In genomic region chr11:22807855-22808558, GRCh38 we compare ENCODE assay signal across 8 cellular contexts. TPM values are rescaled to one million over a fixed set of nuclear protein-coding genes. Genes with fewer than 3 reads are reported as not detected.
DNase-seq lines count a peak whose midpoint lies in the region; ATAC-seq lines count a peak whose summit lies in the region.
"Had no signal": no experiment of that assay in that cellular context is flagged by ENCODE, and none has a peak within 500 bp of the region (broad histone marks: within the 10 kb centered on the region; RNA-seq: fewer than 3 reads in every experiment).

No MANE protein-coding gene starts in this region.

- H3K4me3 Mint-ChIP-seq in memory B cell: no peak overlapping the region
- H3K4me3 Mint-ChIP-seq in activated CD4-positive, alpha-beta memory T cell treated with anti-CD3 and anti-CD28 coated beads for 36 hours: no peak overlapping the region
- H3K4me3 Mint-ChIP-seq: activated naive CD8-positive, alpha-beta T cell treated with anti-CD3 and anti-CD28 coated beads, Interleukin-2, amount 10 ng/mL, durations not matched to agents 7 days and 5 days had no signal

- peaks cover 4% of the 10 kb centered on the region for H3K9me3 Mint-ChIP-seq in memory B cell
- peaks cover 6% of the 10 kb centered on the region for H3K9me3 Mint-ChIP-seq in activated CD4-positive, alpha-beta memory T cell treated with anti-CD3 and anti-CD28 coated beads for 36 hours

- H3K27me3 Mint-ChIP-seq in memory B cell: no peaks in the 10 kb centered on the region
- no peaks in the 10 kb centered on the region for H3K27me3 Mint-ChIP-seq in activated CD4-positive, alpha-beta memory T cell treated with anti-CD3 and anti-CD28 coated beads for 36 hours
- H3K27me3 Mint-ChIP-seq: activated naive CD8-positive, alpha-beta T cell treated with anti-CD3 and anti-CD28 coated beads, Interleukin-2, amount 10 ng/mL, durations not matched to agents 7 days and 5 days had no signal

- CTCF ChIA-PET in activated CD4-positive, alpha-beta memory T cell treated with anti-CD3 and anti-CD28 coated beads for 36 hours (lab: Charles Lee): interaction anchor here (2.7 kb wide), 1 partner anchor 20 kb away, joined by 7 read pairs; no protein-coding TSS in a partner anchor

- intact Hi-C loops in activated CD4-positive, alpha-beta memory T cell treated with anti-CD3 and anti-CD28 coated beads for 36 hours (cut with micrococcal nuclease): no loop called here

- peaks cover 10% of the 10 kb centered on the region for H3K4me1 Mint-ChIP-seq in memory B cell
- no peaks in the 10 kb centered on the region for H3K4me1 Mint-ChIP-seq in activated CD4-positive, alpha-beta memory T cell treated with anti-CD3 and anti-CD28 coated beads for 36 hours (ENCODE audit: low read depth)

- DNase-seq in M059J (ENCODE audit: low read depth) (peak; percentile 2), memory B cell (ENCODE audit: low spot score in 2 of 2) (no peak), NCI-H1436 (lab: John Stamatoyannopoulos, UW) (no peak)
- no peak for DNase-seq in stimulated activated naive CD4-positive, alpha-beta T cell (lab: John Stamatoyannopoulos, UW)
- DNase-seq in activated CD4-positive, alpha-beta memory T cell treated with anti-CD3 and anti-CD28 coated beads for 36 hours: no peak
- DNase-seq: activated naive CD8-positive, alpha-beta T cell treated with anti-CD3 and anti-CD28 coated beads, Interleukin-2, amount 10 ng/mL, durations not matched to agents 7 days and 5 days had no signal

- peak; percentile 97 for ATAC-seq in GM19043 (IDR thresholded peaks at IDR 0.05; ENCODE audit: low read depth, unreplicated experiment)
- ATAC-seq in HG02763 (IDR thresholded peaks at IDR 0.05; ENCODE audit: unreplicated experiment): peak; percentile 95
- peak; percentile 76 for ATAC-seq in memory B cell (ENCODE audit: low read depth)

- H3K36me3 Mint-ChIP-seq in memory B cell: peaks cover 3% of the 10 kb centered on the region
- H3K36me3 Mint-ChIP-seq in activated CD4-positive, alpha-beta memory T cell treated with anti-CD3 and anti-CD28 coated beads for 36 hours: no peaks in the 10 kb centered on the region

- H3K27ac Mint-ChIP-seq in memory B cell: no peak overlapping the region
- H3K27ac Mint-ChIP-seq in activated CD4-positive, alpha-beta memory T cell treated with anti-CD3 and anti-CD28 coated beads for 36 hours: no peak overlapping the region
- H3K27ac Mint-ChIP-seq: activated naive CD8-positive, alpha-beta T cell treated with anti-CD3 and anti-CD28 coated beads, Interleukin-2, amount 10 ng/mL, durations not matched to agents 7 days and 5 days had no signal

- POLR2A ChIA-PET in activated CD4-positive, alpha-beta memory T cell treated with anti-CD3 and anti-CD28 coated beads for 36 hours (lab: Charles Lee): no interaction called here

RNA-seq across cellular contexts. Expression of gene SVIP, which starts 21.6 kb away (rescaled TPM):
- 3.9 and 4.9 TPM in 2 replicates for total RNA-seq in M059J (2014; rRNA removed; shearing (Covaris generic))
- total RNA-seq in activated CD4-positive, alpha-beta memory T cell treated with anti-CD3 and anti-CD28 coated beads for 36 hours: 10 to 100 TPM; 64.3 to 65.6 TPM

RNA-seq across cellular contexts. Expression of gene CCDC179, which starts 52.3 kb away (rescaled TPM):
- total RNA-seq in M059J (2014; rRNA removed; shearing (Covaris generic)): not detected in 2 replicates
- not detected for total RNA-seq in activated CD4-positive, alpha-beta memory T cell treated with anti-CD3 and anti-CD28 coated beads for 36 hours
- total RNA-seq: activated naive CD8-positive, alpha-beta T cell treated with anti-CD3 and anti-CD28 coated beads, Interleukin-2, amount 10 ng/mL, durations not matched to agents 7 days and 5 days had no signal

Comparison
In these comparisons a context has a peak if more than half of its experiments do, and no peak if none do; other contexts are left out.
1. RNA of gene SVIP, which starts 21.6 kb away (total RNA-seq): 64.3 to 65.6 TPM in activated CD4-positive, alpha-beta memory T cell treated with anti-CD3 and anti-CD28 coated beads for 36 hours; 3.9 to 4.9 TPM in M059J; every median in the first group is over 10 times any median in the second.
2. Peak in every context shown above with its lines, with median percentiles within 50 percentile points of each other: ATAC-seq.